In the genomic region with DNA sequence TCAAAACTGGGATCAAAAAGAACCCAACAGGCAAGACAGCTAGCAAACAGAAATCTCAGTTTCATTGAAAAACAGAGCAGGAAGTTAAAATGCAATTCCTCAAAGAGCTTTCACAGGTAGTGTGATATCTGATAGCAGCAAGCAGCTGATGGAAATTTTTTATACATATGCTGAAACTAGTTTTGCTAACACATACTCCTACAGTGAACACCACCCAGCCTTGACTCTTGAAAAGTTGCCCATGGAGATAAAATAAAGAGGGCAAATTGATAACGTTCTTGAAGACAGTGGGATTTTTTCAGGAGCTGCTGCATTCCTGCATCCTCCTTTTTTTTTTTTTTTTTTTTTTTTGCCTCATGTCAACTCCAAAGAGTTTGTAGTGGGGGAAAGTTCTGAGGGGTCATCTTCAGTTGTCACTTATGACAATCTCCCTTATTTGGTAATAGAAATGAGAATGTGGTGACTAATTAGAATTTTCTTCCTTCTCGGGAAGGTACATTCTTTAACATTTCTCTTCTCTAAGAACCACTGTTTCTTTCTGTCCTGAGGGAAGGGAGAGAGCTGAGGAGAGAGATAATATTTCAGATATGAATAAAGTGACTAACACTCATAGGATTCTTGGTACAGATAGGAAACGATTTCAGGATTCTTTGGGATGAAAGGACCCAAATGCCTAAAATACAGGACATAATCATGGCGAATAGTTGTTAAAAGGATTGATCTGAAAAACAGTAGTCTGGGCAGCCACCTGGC, we compare ENCODE assay signal across 25 cellular contexts. TPM values are rescaled to one million over a fixed set of nuclear protein-coding genes. Genes with fewer than 3 reads are reported as not detected.
DNase-seq lines count a peak whose midpoint lies in the region; ATAC-seq and TF ChIP-seq lines count a peak whose summit lies in the region.
"Had no signal": no experiment of that assay in that cellular context is flagged by ENCODE, and none has a peak within 500 bp of the region (broad histone marks: within the 10 kb centered on the region; RNA-seq: fewer than 3 reads in every experiment).

No MANE protein-coding gene starts in this region.

- H3K36me3 Mint-ChIP-seq in HFFc6 (ENCODE audit: low read depth) = no peaks in the 10 kb centered on the region
- H3K36me3 Mint-ChIP-seq: activated CD8-positive, alpha-beta memory T cell treated with anti-CD3 and anti-CD28 coated beads, Interleukin-2, amount 10 ng/mL, durations not matched to agents 7 days and 5 days; activated naive CD4-positive, alpha-beta T cell treated with anti-CD3 and anti-CD28 coated beads, Interleukin-2, amount 50 U/mL, for 72 hours; CD8-positive, alpha-beta T cell; natural killer cell treated with Interleukin-12 subunit alpha and Interleukin-12 subunit beta and Interleukin-15 and Interleukin-18, amount 100 ng/mL, for 72 hours had no signal

- no peaks in the 10 kb centered on the region for H3K27me3 ChIP-seq in SK-N-SH (ENCODE audit: insufficient read depth)
- H3K27me3 ChIP-seq in upper lobe of left lung = no peaks in the 10 kb centered on the region
- H3K27me3 ChIP-seq: sigmoid colon, SJCRH30 had no signal

- H3K4me3 ChIP-seq in SK-N-SH (ENCODE audit: low read depth in 2 of 2, low read length in 1 of 2) (no peak overlapping the region), upper lobe of left lung (no peak overlapping the region)
- H3K4me3 ChIP-seq: GM23248, sigmoid colon, SJCRH30 had no signal

- DNase-seq in HFFc6 (peak; percentile 26), SK-N-SH (no peak), foreskin melanocyte (peak; percentile 47), upper lobe of left lung (no peak), NCI-H1694 (lab: John Stamatoyannopoulos, UW) (no peak), AG20443 (ENCODE audit: low spot score) (no peak), putamen (ENCODE audit: low spot score) (no peak)
- DNase-seq: activated CD4-positive, alpha-beta T cell treated with anti-CD3 and anti-CD28 coated beads, Interleukin-2, amount 10 ng/mL, durations not matched to agents 7 days and 5 days; activated CD8-positive, alpha-beta memory T cell treated with anti-CD3 and anti-CD28 coated beads, Interleukin-2, amount 10 ng/mL, durations not matched to agents 7 days and 5 days; AML-193; CD8-positive, alpha-beta T cell; DMS79 treated with DMSO at 0.1 percent for 48 hours; GM23248; Kasumi-1; left cardiac atrium; midbrain; NCI-H1092 treated with DMSO at 0.1 percent for 48 hours; NCI-H2081; PC-3; sigmoid colon; SJCRH30 had no signal

- H2AFZ ChIP-seq in SK-N-SH (ENCODE audit: low read depth) = peak overlapping the region; percentile 52; the same call in 1 of the 2 replicates
- H2AFZ ChIP-seq: GM23248 had no signal

- 22% methylated on average over 4 of the region's 4 CpGs for WGBS in SK-N-SH (ENCODE audit: low lambda C conversion rate)
- WGBS in upper lobe of left lung, 2 donors = 60 to 64% methylated on average over 4 of the region's 4 CpGs

- no peaks in the 10 kb centered on the region for H3K9me3 Mint-ChIP-seq in HFFc6
- H3K9me3 Mint-ChIP-seq: activated CD4-positive, alpha-beta T cell treated with anti-CD3 and anti-CD28 coated beads, Interleukin-2, amount 10 ng/mL, durations not matched to agents 7 days and 5 days; activated naive CD4-positive, alpha-beta T cell treated with anti-CD3 and anti-CD28 coated beads, Interleukin-2, amount 50 U/mL, for 72 hours; activated T-helper 1 cell treated with anti-CD3 and anti-CD28 coated beads, Interleukin-12 subunit alpha, Interleukin-12 subunit beta, Interleukin-2, Interleukin-4 antibody, amounts not matched to agents 30 ng/mL and 10 ng/mL and 1 ng/mL, durations not matched to agents 14 hours and 24 hours and 36 hours; CD8-positive, alpha-beta T cell; natural killer cell treated with Interleukin-12 subunit alpha and Interleukin-12 subunit beta and Interleukin-15 and Interleukin-18, amount 100 ng/mL, for 72 hours had no signal

- TF ChIP-seq EP300 in SK-N-SH (IDR thresholded peaks at IDR 0.05; ENCODE audit: borderline replicate concordance in 1 of 2, low read depth in 1 of 2, low read length in 1 of 2) (no peak), upper lobe of left lung (IDR thresholded peaks at IDR 0.05) (no peak)

- H3K9me2 ChIP-seq in SK-N-SH = no peaks in the 10 kb centered on the region

- peak overlapping the region in 1 of 2 experiments; percentile 10; a peak in 2 of 4 replicates for H3K27ac ChIP-seq in SK-N-SH (ENCODE audit: low read depth in 2 of 2, low read length in 1 of 2)
- no peak overlapping the region for H3K27ac ChIP-seq in upper lobe of left lung
- H3K27ac ChIP-seq: GM23248, sigmoid colon, SJCRH30, VCaP had no signal

- H3K36me3 ChIP-seq in SK-N-SH (replicated peaks in 1 of 2; ENCODE audit: control insufficient read depth in 1 of 2, insufficient read depth in 2 of 2, low read length in 1 of 2) = no peaks in the 10 kb centered on the region
- no peaks in the 10 kb centered on the region for H3K36me3 ChIP-seq in upper lobe of left lung
- H3K36me3 ChIP-seq: sigmoid colon, SJCRH30 had no signal

- ATAC-seq in upper lobe of left lung (ENCODE audit: low FRiP score in 2 of 2) = no peak
- ATAC-seq: activated CD8-positive, alpha-beta memory T cell treated with anti-CD3 and anti-CD28 coated beads, Interleukin-2, amount 10 ng/mL, durations not matched to agents 7 days and 5 days; activated naive CD4-positive, alpha-beta T cell treated with anti-CD3 and anti-CD28 coated beads, Interleukin-2, amount 50 U/mL, for 72 hours; CD8-positive, alpha-beta T cell; natural killer cell treated with Interleukin-12 subunit alpha and Interleukin-12 subunit beta and Interleukin-15 and Interleukin-18, amount 100 ng/mL, for 72 hours; PC-3 had no signal

- POLR2A ChIA-PET in SK-N-SH (lab: Yijun Ruan, JAX) = no interaction called here

- no peak for TF ChIP-seq POLR2A in upper lobe of left lung (IDR thresholded peaks at IDR 0.05)

- H3K9me3 ChIP-seq in SK-N-SH = no peaks in the 10 kb centered on the region
- no peaks in the 10 kb centered on the region for H3K9me3 ChIP-seq in upper lobe of left lung
- H3K9me3 ChIP-seq: sigmoid colon, SJCRH30 had no signal

- no peaks in the 10 kb centered on the region for H3K79me2 ChIP-seq in SK-N-SH (ENCODE audit: insufficient read depth)

- no peaks in the 10 kb centered on the region for H4K20me1 ChIP-seq in SK-N-SH (ENCODE audit: insufficient read depth)

- H3K27me3 Mint-ChIP-seq in HFFc6 (ENCODE audit: insufficient read depth) = peaks cover 17% of the 10 kb centered on the region

- CTCF ChIA-PET in SK-N-SH (lab: Yijun Ruan, JAX) = interaction anchor here (1.7 kb wide), 1 partner anchor 20 kb away, joined by 4 read pairs; no protein-coding TSS in a partner anchor

- TF ChIP-seq CTCF in HFFc6 (IDR thresholded peaks at IDR 0.05) (no peak), SK-N-SH (IDR thresholded peaks at IDR 0.05) (no peak), upper lobe of left lung (IDR thresholded peaks at IDR 0.05) (no peak)

- H3K4me1 ChIP-seq in SK-N-SH (ENCODE audit: control insufficient read depth in 1 of 2, insufficient read depth in 2 of 2, low read depth in 1 of 2, low read length in 1 of 2) = peaks cover 0 to 15% of the 10 kb centered on the region in 2 experiments; a peak in 1 of 4 replicates
- no peaks in the 10 kb centered on the region for H3K4me1 ChIP-seq in upper lobe of left lung
- H3K4me1 ChIP-seq: sigmoid colon, SJCRH30 had no signal

- no peak overlapping the region; the same call in 1 of the 2 replicates for H3K4me2 ChIP-seq in SK-N-SH

- no peaks in the 10 kb centered on the region for H3F3A ChIP-seq in SK-N-SH (replicated peaks; ENCODE audit: insufficient read depth)

- H3K4me1 Mint-ChIP-seq in HFFc6 (ENCODE audit: low read depth) = peaks cover 37% of the 10 kb centered on the region
- H3K4me1 Mint-ChIP-seq: activated CD4-positive, alpha-beta T cell treated with anti-CD3 and anti-CD28 coated beads, Interleukin-2, amount 10 ng/mL, durations not matched to agents 7 days and 5 days; activated CD8-positive, alpha-beta memory T cell treated with anti-CD3 and anti-CD28 coated beads, Interleukin-2, amount 10 ng/mL, durations not matched to agents 7 days and 5 days had no signal

- no peak overlapping the region for H3K9ac ChIP-seq in SK-N-SH
- H3K9ac ChIP-seq: GM23248 had no signal

- H3K4me3 Mint-ChIP-seq in HFFc6 = peak overlapping the region; percentile 19; the same call in 1 of the 2 replicates
- H3K4me3 Mint-ChIP-seq: activated CD4-positive, alpha-beta T cell treated with anti-CD3 and anti-CD28 coated beads, Interleukin-2, amount 10 ng/mL, durations not matched to agents 7 days and 5 days; activated CD8-positive, alpha-beta memory T cell treated with anti-CD3 and anti-CD28 coated beads, Interleukin-2, amount 10 ng/mL, durations not matched to agents 7 days and 5 days; activated T-helper 1 cell treated with anti-CD3 and anti-CD28 coated beads, Interleukin-12 subunit alpha, Interleukin-12 subunit beta, Interleukin-2, Interleukin-4 antibody, amounts not matched to agents 30 ng/mL and 10 ng/mL and 1 ng/mL, durations not matched to agents 14 hours and 24 hours and 36 hours; CD8-positive, alpha-beta T cell; natural killer cell treated with Interleukin-12 subunit alpha and Interleukin-12 subunit beta and Interleukin-15 and Interleukin-18, amount 100 ng/mL, for 72 hours had no signal

- TF ChIP-seq RAD21 in SK-N-SH (IDR thresholded peaks at IDR 0.05; ENCODE audit: low read length) = no peak

- no peak overlapping the region; the same call in 1 of the 2 replicates for H3K27ac Mint-ChIP-seq in HFFc6
- H3K27ac Mint-ChIP-seq: activated CD4-positive, alpha-beta T cell treated with anti-CD3 and anti-CD28 coated beads, Interleukin-2, amount 10 ng/mL, durations not matched to agents 7 days and 5 days; activated CD8-positive, alpha-beta memory T cell treated with anti-CD3 and anti-CD28 coated beads, Interleukin-2, amount 10 ng/mL, durations not matched to agents 7 days and 5 days; activated naive CD4-positive, alpha-beta T cell treated with anti-CD3 and anti-CD28 coated beads, Interleukin-2, amount 50 U/mL, for 72 hours; activated T-helper 1 cell treated with anti-CD3 and anti-CD28 coated beads, Interleukin-12 subunit alpha, Interleukin-12 subunit beta, Interleukin-2, Interleukin-4 antibody, amounts not matched to agents 30 ng/mL and 10 ng/mL and 1 ng/mL, durations not matched to agents 14 hours and 24 hours and 36 hours; CD8-positive, alpha-beta T cell; natural killer cell treated with Interleukin-12 subunit alpha and Interleukin-12 subunit beta and Interleukin-15 and Interleukin-18, amount 100 ng/mL, for 72 hours had no signal

TF ChIP-seq in SK-N-SH, 30 proteins besides CTCF, POLR2A, EP300 and RAD21 (continues in another document):
- TF ChIP-seq RXRA (IDR thresholded peaks at IDR 0.05; ENCODE audit: borderline replicate concordance, low read depth) = no peak

RNA-seq across cellular contexts. Expression of a gene that starts 24.6 kb away (rescaled TPM):
- total RNA-seq in HFFc6 (2021; fragmentation: NEBNext Ultra II Directional; extraction: Animal tissue kit (Norgen Biotek cat#: 25700)) = 1 to 10 TPM in 2 of 6 experiments, under 1 TPM in 4; 0.43 to 1.7 (median 0.66) TPM
- polyA plus RNA-seq in SK-N-SH (2012; rRNA removed) = 0.87 and 0.93 TPM in 2 replicates
- polyA plus RNA-seq in SK-N-SH (2012; cell fraction: cytosol; rRNA removed) = 0.36 and 0.47 TPM in 2 replicates
- 1.8 and 2.0 TPM in 2 replicates for polyA plus RNA-seq in SK-N-SH (2012; cell fraction: nucleus; rRNA removed)
- total RNA-seq in upper lobe of left lung = 10 to 100 TPM in 4 of 6 donors, 1 to 10 TPM in 2; 9.2 to 19.3 (median 14.3) TPM
- total RNA-seq: activated naive CD4-positive, alpha-beta T cell treated with anti-CD3 and anti-CD28 coated beads, Interleukin-2, amount 50 U/mL, for 72 hours; CD8-positive, alpha-beta T cell; GM23248; SJCRH30 had no signal

Comparison
In these comparisons a context has a peak if more than half of its experiments do, and no peak if none do; other contexts are left out.
1. DNase-seq: peak in HFFc6 (single experiment) and foreskin melanocyte (single experiment); none in SK-N-SH (single experiment), upper lobe of left lung (0 of 2), NCI-H1694 (single experiment), AG20443 (single experiment) and putamen (single experiment).